ENCODE assay signal across 11 cellular contexts in the genomic region with DNA sequence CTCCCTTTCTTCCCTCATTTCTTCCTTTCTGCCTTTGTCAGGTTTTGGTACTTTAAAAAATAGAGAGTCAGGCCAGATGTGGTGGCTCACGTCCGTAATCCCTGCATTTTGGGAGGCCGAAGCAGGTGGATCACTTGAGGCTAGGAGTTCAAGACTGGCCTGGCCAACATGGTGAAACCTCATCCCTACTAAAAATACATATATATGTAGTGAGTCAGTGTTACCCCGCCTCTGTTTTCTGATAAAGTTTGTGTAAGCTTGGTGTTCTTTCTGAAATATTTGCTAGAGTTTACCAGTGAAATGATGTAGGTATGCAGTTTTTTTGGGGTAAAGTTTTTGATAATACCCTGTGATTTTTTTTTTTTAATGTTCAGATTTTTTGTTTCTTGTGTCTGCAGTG. TPM values are rescaled to one million over a fixed set of nuclear protein-coding genes. Genes with fewer than 3 reads are reported as not detected.
DNase-seq lines count a peak whose midpoint lies in the region; ATAC-seq and TF ChIP-seq lines count a peak whose summit lies in the region.
"Had no signal": no experiment of that assay in that cellular context is flagged by ENCODE, and none has a peak within 500 bp of the region (broad histone marks: within the 10 kb centered on the region; RNA-seq: fewer than 3 reads in every experiment).

No MANE protein-coding gene starts in this region.

- peaks cover 31 to 45% (median 43%) of the 10 kb centered on the region in 11 experiments for H3K9me3 ChIP-seq in BLaER1 treated with 17β-estradiol and CSF1 and Interleukin-3, amounts not matched to agents 10 nM and 100 nM (replicated peaks in 1 of 11)

- peaks cover 6 to 36% (median 8%) of the 10 kb centered on the region in 3 donors for H3K36me3 Mint-ChIP-seq in naive thymus-derived CD8-positive, alpha-beta T cell

- DNase-seq in LoVo (ENCODE audit: low spot score) (peak; percentile 38), cardiac fibroblast (ENCODE audit: low read depth in 2 of 2) (peak; percentile 64 to 67), NCI-H774 (lab: John Stamatoyannopoulos, UW) (no peak), NCI-H345 treated with DMSO at 0.1 percent for 48 hours (lab: John Stamatoyannopoulos, UW; ENCODE audit: unreplicated experiment) (no peak)
- no peak for DNase-seq in naive thymus-derived CD8-positive, alpha-beta T cell
- no peak for DNase-seq in activated effector memory CD4-positive, alpha-beta T cell treated with anti-CD3 and anti-CD28 coated beads, Interleukin-2, amount 50 U/mL, for 16 hours
- DNase-seq: KG1 had no signal

- H3K36me3 ChIP-seq in BLaER1 treated with 17β-estradiol and CSF1 and Interleukin-3, amounts not matched to agents 10 nM and 100 nM: peaks cover 50 to 100% (median 92%) of the 10 kb centered on the region in 11 experiments

- no peak for ATAC-seq in naive thymus-derived CD8-positive, alpha-beta T cell
- ATAC-seq in GM18520 (IDR thresholded peaks at IDR 0.05; ENCODE audit: unreplicated experiment): no peak

- POLR2A ChIA-PET in naive thymus-derived CD8-positive, alpha-beta T cell (lab: Charles Lee): interaction anchor here (1.0 to 13.7 kb wide), 3 partner anchors 9 to 25 kb away, joined by 3 to 292 read pairs (median 12); no protein-coding TSS in a partner anchor

- H4K20me1 ChIP-seq in BLaER1 treated with 17β-estradiol and CSF1 and Interleukin-3, amounts not matched to agents 10 nM and 100 nM: peaks cover 57 to 100% (median 86%) of the 10 kb centered on the region in 11 experiments; a peak in 21 of 22 replicates

- peak overlapping the region in 4 of 11 experiments; percentile 3 to 37 (median 18); a peak in 5 of 22 replicates for H3K27ac ChIP-seq in BLaER1 treated with 17β-estradiol and CSF1 and Interleukin-3, amounts not matched to agents 10 nM and 100 nM

- no peaks in the 10 kb centered on the region for H3K27me3 ChIP-seq in BLaER1 treated with 17β-estradiol and CSF1 and Interleukin-3, amounts not matched to agents 10 nM and 100 nM
- H3K27me3 ChIP-seq: upper lobe of left lung had no signal

- peaks cover 41 to 99% (median 93%) of the 10 kb centered on the region in 4 donors for H3K4me1 Mint-ChIP-seq in naive thymus-derived CD8-positive, alpha-beta T cell

- H3K27me3 Mint-ChIP-seq in naive thymus-derived CD8-positive, alpha-beta T cell: no peaks in the 10 kb centered on the region
- H3K27me3 Mint-ChIP-seq: dendritic cell treated with granulocyte-macrophage colony-stimulating factor and Interleukin-4, amounts not matched to agents 40 ng/mL and 50 ng/mL, for 4 days had no signal

- TF ChIP-seq CTCF in cardiac fibroblast (IDR thresholded peaks at IDR 0.05; ENCODE audit: low read depth, low read length): no peak

- peak overlapping the region; percentile 75 to 97 (median 92) for H3K27ac Mint-ChIP-seq in naive thymus-derived CD8-positive, alpha-beta T cell
- H3K27ac Mint-ChIP-seq: dendritic cell treated with granulocyte-macrophage colony-stimulating factor and Interleukin-4, amounts not matched to agents 40 ng/mL and 50 ng/mL, for 4 days had no signal

- peak overlapping the region; percentile 42 to 94 (median 62); a peak in 20 of 22 replicates for H3K4me2 ChIP-seq in BLaER1 treated with 17β-estradiol and CSF1 and Interleukin-3, amounts not matched to agents 10 nM and 100 nM

- peak overlapping the region in 9 of 10 donors; percentile 63 to 83 (median 76) for H3K4me3 Mint-ChIP-seq in naive thymus-derived CD8-positive, alpha-beta T cell
- H3K4me3 Mint-ChIP-seq: dendritic cell treated with granulocyte-macrophage colony-stimulating factor and Interleukin-4, amounts not matched to agents 40 ng/mL and 50 ng/mL, for 4 days had no signal

- H3K4me3 ChIP-seq in BLaER1 treated with 17β-estradiol and CSF1 and Interleukin-3, amounts not matched to agents 10 nM and 100 nM: no peak overlapping the region
- no peak overlapping the region for H3K4me3 ChIP-seq in cardiac fibroblast (replicated peaks in 1 of 2; ENCODE audit: low read depth in 2 of 2, low read length in 2 of 2)
- H3K4me3 ChIP-seq: upper lobe of left lung had no signal

- H3K4me1 ChIP-seq in BLaER1 treated with 17β-estradiol and CSF1 and Interleukin-3, amounts not matched to agents 10 nM and 100 nM: peaks cover 36 to 79% (median 65%) of the 10 kb centered on the region in 10 experiments

- peaks cover 0 to 3% (median 0%) of the 10 kb centered on the region in 9 donors for H3K9me3 Mint-ChIP-seq in naive thymus-derived CD8-positive, alpha-beta T cell

- H3K9ac ChIP-seq in BLaER1 treated with 17β-estradiol and CSF1 and Interleukin-3, amounts not matched to agents 10 nM and 100 nM: peak overlapping the region in 2 of 11 experiments; percentile 27 to 32; a peak in 2 of 22 replicates

RNA-seq across cellular contexts. Expression of a gene that starts 58.8 kb away (rescaled TPM):
- 100 to 1,000 TPM; 300 to 315 TPM for total RNA-seq in naive thymus-derived CD8-positive, alpha-beta T cell
- 10 to 100 TPM; 29.3 to 44.5 (median 31.6) TPM for polyA plus RNA-seq in naive thymus-derived CD8-positive, alpha-beta T cell

Comparison
In these comparisons a context has a peak if more than half of its experiments do, and no peak if none do; other contexts are left out.
1. DNase-seq: peak in LoVo (single experiment) and cardiac fibroblast (2 of 2); none in naive thymus-derived CD8-positive, alpha-beta T cell (0 of 10), activated effector memory CD4-positive, alpha-beta T cell treated with anti-CD3 and anti-CD28 coated beads, Interleukin-2, amount 50 U/mL, for 16 hours (single experiment), NCI-H774 (single experiment) and NCI-H345 treated with DMSO at 0.1 percent for 48 hours (single experiment).